Comparison of ENCODE assay signal across 1 cellular context in the genomic region with DNA sequence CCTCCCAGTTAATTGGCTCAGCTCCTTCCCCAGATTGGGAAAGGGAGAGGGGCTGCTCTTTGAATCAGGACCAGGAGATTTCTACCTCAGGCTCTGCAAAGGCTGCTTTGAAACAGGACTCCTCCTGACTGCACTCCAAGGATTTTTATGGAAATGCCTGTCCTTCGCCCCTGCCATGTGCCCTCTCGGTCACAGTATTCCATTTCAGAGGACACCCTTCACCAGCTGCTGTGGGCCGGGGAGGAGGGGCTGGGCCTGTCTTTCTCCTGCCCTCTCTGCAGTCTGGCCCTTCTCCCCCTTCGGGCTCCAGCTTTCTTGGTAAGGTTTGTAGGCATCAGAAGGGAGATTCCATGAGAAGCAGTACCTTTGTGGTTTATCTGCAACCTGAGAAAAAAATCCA.
TF ChIP-seq lines count a peak whose summit lies in the region.

No MANE protein-coding gene starts in this region.

TF ChIP-seq in H1, 55 proteins besides CTCF, POLR2A, EP300 and RAD21:
- no peak for TF ChIP-seq JUND (IDR thresholded peaks at IDR 0.05; ENCODE audit: low read length)
- no peak for TF ChIP-seq EGR1 (IDR thresholded peaks at IDR 0.05; ENCODE audit: borderline replicate concordance, low read depth, low read length)
- no peak for TF ChIP-seq BACH1 (IDR thresholded peaks at IDR 0.05; ENCODE audit: low read length)
- TF ChIP-seq TCF12 (IDR thresholded peaks at IDR 0.05; ENCODE audit: low read depth, low read length), result no peak
- TF ChIP-seq KDM5A (IDR thresholded peaks at IDR 0.05; ENCODE audit: low read length), result no peak
- TF ChIP-seq MAX (IDR thresholded peaks at IDR 0.05), result 0 out of 2 replicates have a peak, but pooled peaks have one; percentile 23
- TF ChIP-seq GABPA (IDR thresholded peaks at IDR 0.05; ENCODE audit: borderline replicate concordance, insufficient read depth, low read length), result no peak
